Comparison of ENCODE assay signal across 8 cellular contexts in the genomic region with DNA sequence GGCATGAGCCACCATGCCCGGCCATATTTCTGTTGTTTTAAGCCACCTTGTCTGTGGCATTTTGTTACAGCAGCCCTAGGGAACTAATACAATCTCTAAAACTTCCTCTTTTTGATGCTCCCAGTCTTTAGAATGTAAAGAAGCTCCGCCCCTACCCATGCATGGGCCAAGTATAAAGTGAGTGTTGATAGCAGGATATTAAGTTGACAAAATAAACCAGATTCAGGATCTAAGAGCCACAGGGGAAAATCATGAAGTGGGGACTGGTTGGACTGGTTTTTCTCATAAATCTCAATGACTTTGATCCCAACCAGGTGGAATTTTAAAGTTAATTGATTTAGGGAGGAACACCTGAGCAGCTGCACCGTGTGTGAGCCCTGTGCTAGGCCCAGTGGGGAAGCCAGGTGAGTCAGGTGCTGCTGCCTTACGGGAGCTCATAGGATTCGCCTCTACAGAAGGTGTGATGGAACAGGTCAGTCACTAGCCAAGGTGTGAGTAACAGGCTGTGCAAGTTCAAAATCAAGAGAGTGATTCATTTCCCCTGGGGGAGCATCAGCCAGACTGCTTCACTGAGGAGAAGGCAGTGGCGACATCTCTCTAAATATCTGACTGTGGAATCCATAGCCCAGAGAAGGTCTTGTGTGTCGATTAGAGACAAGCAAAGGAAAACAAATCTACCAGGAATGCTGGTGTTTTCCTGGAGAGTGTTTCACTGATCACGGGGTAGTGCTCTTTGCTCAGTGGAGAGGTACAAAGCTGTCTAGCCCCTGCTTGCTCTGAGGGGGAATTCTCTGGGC. TPM values are rescaled to one million over a fixed set of nuclear protein-coding genes. Genes with fewer than 3 reads are reported as not detected.
DNase-seq lines count a peak whose midpoint lies in the region; ATAC-seq and TF ChIP-seq lines count a peak whose summit lies in the region.
"Had no signal": no experiment of that assay in that cellular context is flagged by ENCODE, and none has a peak within 500 bp of the region (broad histone marks: within the 10 kb centered on the region; RNA-seq: fewer than 3 reads in every experiment).

No MANE protein-coding gene starts in this region.

- POLR2A ChIA-PET in CD4-positive, alpha-beta memory T cell (lab: Charles Lee; ENCODE audit: partially characterized antibody): no interaction called here

- no peak for ATAC-seq in SK-N-SH treated with all-trans-retinoic acid at 6 μM for 48 hours

- TF ChIP-seq CTCF in osteoblast (IDR thresholded peaks at IDR 0.05; ENCODE audit: extremely low read depth, low read depth, low read length): no peak

- peaks cover 0 to 11% (median 4%) of the 10 kb centered on the region in 4 donors for H3K4me1 Mint-ChIP-seq in CD4-positive, alpha-beta memory T cell
- H3K4me1 Mint-ChIP-seq: activated naive CD4-positive, alpha-beta T cell treated with anti-CD3 and anti-CD28 coated beads, Interleukin-2, amount 10 ng/mL, durations not matched to agents 7 days and 5 days had no signal

- no peak overlapping the region for H3K4me3 Mint-ChIP-seq in CD4-positive, alpha-beta memory T cell
- H3K4me3 Mint-ChIP-seq: activated naive CD4-positive, alpha-beta T cell treated with anti-CD3 and anti-CD28 coated beads, Interleukin-2, amount 10 ng/mL, durations not matched to agents 7 days and 5 days had no signal

- in situ Hi-C loops in T47D (cut with HindIII; ENCODE audit: low pct_unique_long_range_greater_than_20kb, low sequenced_read_pairs): no loop called here

- H3K27ac ChIP-seq in osteoblast (ENCODE audit: low read depth, low read length): no peak overlapping the region
- no peak overlapping the region for H3K27ac ChIP-seq in CD4-positive, alpha-beta memory T cell (ENCODE audit: low read depth, low read length)

- H3K27me3 Mint-ChIP-seq in CD4-positive, alpha-beta memory T cell: peaks cover 5 to 10% of the 10 kb centered on the region in 2 donors

- H3K9me3 Mint-ChIP-seq in CD4-positive, alpha-beta memory T cell: no peaks in the 10 kb centered on the region
- H3K9me3 Mint-ChIP-seq: activated naive CD4-positive, alpha-beta T cell treated with anti-CD3 and anti-CD28 coated beads, Interleukin-2, amount 10 ng/mL, durations not matched to agents 7 days and 5 days had no signal

- no peaks in the 10 kb centered on the region for H3K36me3 Mint-ChIP-seq in CD4-positive, alpha-beta memory T cell
- H3K36me3 Mint-ChIP-seq: activated naive CD4-positive, alpha-beta T cell treated with anti-CD3 and anti-CD28 coated beads, Interleukin-2, amount 10 ng/mL, durations not matched to agents 7 days and 5 days had no signal

- peaks cover 4% of the 10 kb centered on the region for H3K4me1 ChIP-seq in osteoblast (ENCODE audit: insufficient read depth, low read length)
- peaks cover 2% of the 10 kb centered on the region for H3K4me1 ChIP-seq in CD4-positive, alpha-beta memory T cell (ENCODE audit: insufficient read depth, low read length)

- H3K4me2 ChIP-seq in osteoblast (ENCODE audit: insufficient read depth, low read length): no peak overlapping the region

- no peaks in the 10 kb centered on the region for H3K36me3 ChIP-seq in osteoblast (ENCODE audit: insufficient read depth, low read length)
- H3K36me3 ChIP-seq in CD4-positive, alpha-beta memory T cell (ENCODE audit: insufficient read depth, low read length): no peaks in the 10 kb centered on the region

- H3K27me3 ChIP-seq in osteoblast (ENCODE audit: insufficient read depth, low read length): no peaks in the 10 kb centered on the region
- no peaks in the 10 kb centered on the region for H3K27me3 ChIP-seq in CD4-positive, alpha-beta memory T cell (ENCODE audit: insufficient read depth, low read length)

- DNase-seq in ELR (ENCODE audit: low read depth) (peak; percentile 84), NCI-H1417 treated with DMSO at 0.1 percent for 48 hours (lab: John Stamatoyannopoulos, UW) (peak; percentile 54), T47D (ENCODE audit: low read depth in 1 of 2, low spot score in 1 of 2) (peak; percentile 14 to 84), osteoblast (ENCODE audit: insufficient read length, low spot score, missing footprints) (peak; percentile 73), iPS-NIHi11 (ENCODE audit: low spot score) (no peak)
- no peak for DNase-seq in CD4-positive, alpha-beta memory T cell
- DNase-seq: activated naive CD4-positive, alpha-beta T cell treated with anti-CD3 and anti-CD28 coated beads, Interleukin-2, amount 10 ng/mL, durations not matched to agents 7 days and 5 days had no signal

- H3K4me3 ChIP-seq in osteoblast (ENCODE audit: insufficient read depth, low read length): no peak overlapping the region
- no peak overlapping the region for H3K4me3 ChIP-seq in CD4-positive, alpha-beta memory T cell (ENCODE audit: low read length in 2 of 2)

- no peaks in the 10 kb centered on the region for H3K79me2 ChIP-seq in osteoblast (ENCODE audit: insufficient read depth, low read length)

- intact Hi-C loops in CD4-positive, alpha-beta memory T cell (cut with micrococcal nuclease): no loop called here

- H2AFZ ChIP-seq in osteoblast (ENCODE audit: low read length): no peak overlapping the region

- CTCF ChIA-PET in CD4-positive, alpha-beta memory T cell (lab: Charles Lee; ENCODE audit: partially characterized antibody): interaction anchor here (1.0 kb wide), 1 partner anchor 427 kb away, joined by 3 read pairs; no protein-coding TSS in a partner anchor

- no peaks in the 10 kb centered on the region for H3K9me3 ChIP-seq in osteoblast (ENCODE audit: low read depth, low read length)
- H3K9me3 ChIP-seq in CD4-positive, alpha-beta memory T cell (ENCODE audit: control insufficient read depth in 1 of 2, low read length in 2 of 2): no peaks in the 10 kb centered on the region

- no peak overlapping the region for H3K27ac Mint-ChIP-seq in CD4-positive, alpha-beta memory T cell
- H3K27ac Mint-ChIP-seq: activated naive CD4-positive, alpha-beta T cell treated with anti-CD3 and anti-CD28 coated beads, Interleukin-2, amount 10 ng/mL, durations not matched to agents 7 days and 5 days had no signal

- H4K20me1 ChIP-seq in osteoblast (ENCODE audit: insufficient read depth, low read length): no peaks in the 10 kb centered on the region

TF ChIP-seq in SK-N-SH treated with all-trans-retinoic acid at 6 μM for 48 hours, 23 proteins besides CTCF, POLR2A, EP300 and RAD21 (continues in another document):
- TF ChIP-seq ZFP3 (CRISPR knock-in tag; IDR thresholded peaks at IDR 0.05): no peak
- no peak for TF ChIP-seq PATZ1 (CRISPR knock-in tag; IDR thresholded peaks at IDR 0.05; ENCODE audit: borderline replicate concordance)
- no peak for TF ChIP-seq ZNF70 (CRISPR knock-in tag; IDR thresholded peaks at IDR 0.05)
- no peak for TF ChIP-seq BACH2 (CRISPR knock-in tag; IDR thresholded peaks at IDR 0.05; ENCODE audit: borderline replicate concordance)
- no peak for TF ChIP-seq OSR1 (CRISPR knock-in tag; IDR thresholded peaks at IDR 0.05)
- no peak for TF ChIP-seq ZFP30 (CRISPR knock-in tag; IDR thresholded peaks at IDR 0.05)
- no peak for TF ChIP-seq ISL1 (CRISPR knock-in tag; IDR thresholded peaks at IDR 0.05)
- no peak for TF ChIP-seq TOX (CRISPR knock-in tag; IDR thresholded peaks at IDR 0.05; ENCODE audit: borderline replicate concordance)
- TF ChIP-seq, protein P1, sequence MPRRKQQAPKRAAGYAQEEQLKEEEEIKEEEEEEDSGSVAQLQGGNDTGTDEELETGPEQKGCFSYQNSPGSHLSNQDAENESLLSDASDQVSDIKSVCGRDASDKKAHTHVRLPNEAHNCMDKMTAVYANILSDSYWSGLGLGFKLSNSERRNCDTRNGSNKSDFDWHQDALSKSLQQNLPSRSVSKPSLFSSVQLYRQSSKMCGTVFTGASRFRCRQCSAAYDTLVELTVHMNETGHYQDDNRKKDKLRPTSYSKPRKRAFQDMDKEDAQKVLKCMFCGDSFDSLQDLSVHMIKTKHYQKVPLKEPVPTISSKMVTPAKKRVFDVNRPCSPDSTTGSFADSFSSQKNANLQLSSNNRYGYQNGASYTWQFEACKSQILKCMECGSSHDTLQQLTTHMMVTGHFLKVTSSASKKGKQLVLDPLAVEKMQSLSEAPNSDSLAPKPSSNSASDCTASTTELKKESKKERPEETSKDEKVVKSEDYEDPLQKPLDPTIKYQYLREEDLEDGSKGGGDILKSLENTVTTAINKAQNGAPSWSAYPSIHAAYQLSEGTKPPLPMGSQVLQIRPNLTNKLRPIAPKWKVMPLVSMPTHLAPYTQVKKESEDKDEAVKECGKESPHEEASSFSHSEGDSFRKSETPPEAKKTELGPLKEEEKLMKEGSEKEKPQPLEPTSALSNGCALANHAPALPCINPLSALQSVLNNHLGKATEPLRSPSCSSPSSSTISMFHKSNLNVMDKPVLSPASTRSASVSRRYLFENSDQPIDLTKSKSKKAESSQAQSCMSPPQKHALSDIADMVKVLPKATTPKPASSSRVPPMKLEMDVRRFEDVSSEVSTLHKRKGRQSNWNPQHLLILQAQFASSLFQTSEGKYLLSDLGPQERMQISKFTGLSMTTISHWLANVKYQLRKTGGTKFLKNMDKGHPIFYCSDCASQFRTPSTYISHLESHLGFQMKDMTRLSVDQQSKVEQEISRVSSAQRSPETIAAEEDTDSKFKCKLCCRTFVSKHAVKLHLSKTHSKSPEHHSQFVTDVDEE (CRISPR knock-in tag; IDR thresholded peaks at IDR 0.05): no peak
- no peak for TF ChIP-seq ZNF8 (CRISPR knock-in tag; IDR thresholded peaks at IDR 0.05)

RNA-seq across cellular contexts. Expression of gene EPCAM, which starts 29.2 kb away (rescaled TPM):
- total RNA-seq in osteoblast: under 0.01 TPM in 1 of 2 replicates, not detected in the other
- total RNA-seq in CD4-positive, alpha-beta memory T cell: not detected
- polyA plus RNA-seq in CD4-positive, alpha-beta memory T cell: not detected

Comparison
In these comparisons a context has a peak if more than half of its experiments do, and no peak if none do; other contexts are left out.
1. DNase-seq: peak in ELR (single experiment), NCI-H1417 treated with DMSO at 0.1 percent for 48 hours (single experiment), T47D (2 of 2) and osteoblast (single experiment); none in iPS-NIHi11 (single experiment) and CD4-positive, alpha-beta memory T cell (0 of 5).